In the genomic region with DNA sequence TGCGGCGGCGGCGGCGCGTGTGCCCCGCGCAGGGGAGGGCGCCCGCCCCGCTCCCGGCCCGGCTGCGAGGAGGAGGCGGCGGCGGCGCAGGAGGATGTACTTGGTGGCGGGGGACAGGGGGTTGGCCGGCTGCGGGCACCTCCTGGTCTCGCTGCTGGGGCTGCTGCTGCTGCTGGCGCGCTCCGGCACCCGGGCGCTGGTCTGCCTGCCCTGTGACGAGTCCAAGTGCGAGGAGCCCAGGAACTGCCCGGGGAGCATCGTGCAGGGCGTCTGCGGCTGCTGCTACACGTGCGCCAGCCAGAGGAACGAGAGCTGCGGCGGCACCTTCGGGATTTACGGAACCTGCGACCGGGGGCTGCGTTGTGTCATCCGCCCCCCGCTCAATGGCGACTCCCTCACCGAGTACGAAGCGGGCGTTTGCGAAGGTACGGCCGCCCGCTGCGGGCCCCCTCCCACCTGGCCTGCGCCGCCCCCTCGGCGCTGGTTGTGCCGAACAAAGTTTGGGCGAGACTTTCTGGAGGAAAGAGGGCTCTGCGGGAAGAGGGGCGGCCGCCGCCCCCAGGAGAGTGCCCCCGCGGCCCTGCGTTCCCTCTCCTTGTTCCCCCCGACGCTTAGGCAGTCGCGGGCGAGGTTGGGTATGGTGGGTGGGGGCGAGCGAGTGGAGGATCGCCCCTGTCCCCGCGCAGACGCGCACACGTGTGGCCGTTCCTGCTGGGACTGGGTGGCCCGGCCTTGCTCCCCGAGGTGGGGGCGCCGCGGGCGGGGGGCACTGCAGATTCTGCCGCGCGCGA, we compare ENCODE assay signal across 8 cellular contexts. TPM values are rescaled to one million over a fixed set of nuclear protein-coding genes. Genes with fewer than 3 reads are reported as not detected.
DNase-seq lines count a peak whose midpoint lies in the region; ATAC-seq and TF ChIP-seq lines count a peak whose summit lies in the region.

No MANE protein-coding gene starts in this region.

- intact Hi-C loops in ovary (cut with DNase I): loop anchor here in 3 of 4 donors (2.0 to 10.0 kb wide), 8 partner anchors 66 to 426 kb away; no protein-coding TSS in a partner anchor

- peak overlapping the region; percentile 85 to 91 for H3K27ac ChIP-seq in ovary

- peaks cover 11% of the 10 kb centered on the region for H3K4me1 ChIP-seq in ovary (ENCODE audit: insufficient read depth)

- H3K36me3 ChIP-seq in MG63 (peaks cover 35% of the 10 kb centered on the region), ovary (no peaks in the 10 kb centered on the region)

- H3K27ac Mint-ChIP-seq in activated T-helper 17 cell treated with anti-CD3 and anti-CD28 coated beads, Interleukin-2, amount 50 U/mL, for 72 hours: peak overlapping the region; percentile 86

- no peak for TF ChIP-seq POLR2A in ovary (IDR thresholded peaks at IDR 0.05)

- TF ChIP-seq CTCF in ovary (IDR thresholded peaks at IDR 0.05): no peak

- H3K36me3 Mint-ChIP-seq in activated T-helper 17 cell treated with anti-CD3 and anti-CD28 coated beads, Interleukin-2, amount 50 U/mL, for 72 hours (ENCODE audit: low read depth): peaks cover 13% of the 10 kb centered on the region

- H3K27me3 Mint-ChIP-seq in activated T-helper 17 cell treated with anti-CD3 and anti-CD28 coated beads, Interleukin-2, amount 50 U/mL, for 72 hours: peaks cover 33% of the 10 kb centered on the region

- 1 to 2% (median 1%) methylated on average over 78 to 92 of the region's 92 CpGs for WGBS in ovary, 3 donors

- H3K9me3 Mint-ChIP-seq in activated T-helper 17 cell treated with anti-CD3 and anti-CD28 coated beads, Interleukin-2, amount 50 U/mL, for 72 hours: no peaks in the 10 kb centered on the region

- peak overlapping the region; percentile 92 for H3K4me3 Mint-ChIP-seq in activated T-helper 17 cell treated with anti-CD3 and anti-CD28 coated beads, Interleukin-2, amount 50 U/mL, for 72 hours

- TF ChIP-seq EP300 in ovary (IDR thresholded peaks at IDR 0.05): no peak

- DNase-seq in GM03348 (ENCODE audit: low spot score) (peak; percentile 43), MG63 (peak; percentile 53), germinal center (ENCODE audit: low spot score) (peak; percentile 18), ovary (peak; percentile 48 to 76 (median 66)), DMS153 (lab: John Stamatoyannopoulos, UW) (no peak), DMS114 treated with DMSO at 0.1 percent for 48 hours (lab: John Stamatoyannopoulos, UW; ENCODE audit: unreplicated experiment) (no peak)

- H3K9me3 ChIP-seq in MG63 (no peaks in the 10 kb centered on the region), ovary (no peaks in the 10 kb centered on the region)

- peaks cover 17% of the 10 kb centered on the region for H3K4me1 Mint-ChIP-seq in activated T-helper 17 cell treated with anti-CD3 and anti-CD28 coated beads, Interleukin-2, amount 50 U/mL, for 72 hours

- H3K27me3 ChIP-seq in MG63 (no peaks in the 10 kb centered on the region), ovary (no peaks in the 10 kb centered on the region)

- ATAC-seq in GM21723 (IDR thresholded peaks at IDR 0.05; ENCODE audit: unreplicated experiment): peak; percentile 28
- peak; percentile 38 for ATAC-seq in activated T-helper 17 cell treated with anti-CD3 and anti-CD28 coated beads, Interleukin-2, amount 50 U/mL, for 72 hours (replicated peaks)

- H3K4me3 ChIP-seq in MG63: peak overlapping the region; percentile 58
- H3K4me3 ChIP-seq in ovary: peak overlapping the region; percentile 68

RNA-seq across cellular contexts. Expression of gene CRIM1, which starts 0.8 kb away (rescaled TPM):
- 61.0 and 102 TPM in 2 replicates for total RNA-seq in MG63 (2014; rRNA removed; shearing (Covaris generic); ENCODE audit: low replicate concordance)
- 10 to 100 TPM in 1 of 2 donors, 1 to 10 TPM in 1; 2.2 to 15.5 TPM for total RNA-seq in activated T-helper 17 cell treated with anti-CD3 and anti-CD28 coated beads, Interleukin-2, amount 50 U/mL, for 72 hours
- total RNA-seq in ovary: 100 to 1,000 TPM in 1 of 7 donors, 10 to 100 TPM in 6; 58.6 to 134 (median 68.1) TPM
- polyA plus RNA-seq in ovary: 10 to 100 TPM; 38.4 to 65.0 TPM

Comparison
In these comparisons a context has a peak if more than half of its experiments do, and no peak if none do; other contexts are left out.
1. DNase-seq: peak in GM03348 (single experiment), MG63 (single experiment), germinal center (single experiment) and ovary (5 of 5); none in DMS153 (single experiment) and DMS114 treated with DMSO at 0.1 percent for 48 hours (single experiment).